8 cellular contexts compared by ENCODE assay signal in genomic region chr20:13784893-13785715, GRCh38. TPM values are rescaled to one million over a fixed set of nuclear protein-coding genes. Genes with fewer than 3 reads are reported as not detected.
DNase-seq lines count a peak whose midpoint lies in the region; ATAC-seq, FAIRE-seq and TF ChIP-seq lines count a peak whose summit lies in the region.

Gene ESF1, minus strand, starts transcription at chr20:13784919. Its CDS starts 1,779 bp downstream, at chr20:13783140.
A gene with protein sequence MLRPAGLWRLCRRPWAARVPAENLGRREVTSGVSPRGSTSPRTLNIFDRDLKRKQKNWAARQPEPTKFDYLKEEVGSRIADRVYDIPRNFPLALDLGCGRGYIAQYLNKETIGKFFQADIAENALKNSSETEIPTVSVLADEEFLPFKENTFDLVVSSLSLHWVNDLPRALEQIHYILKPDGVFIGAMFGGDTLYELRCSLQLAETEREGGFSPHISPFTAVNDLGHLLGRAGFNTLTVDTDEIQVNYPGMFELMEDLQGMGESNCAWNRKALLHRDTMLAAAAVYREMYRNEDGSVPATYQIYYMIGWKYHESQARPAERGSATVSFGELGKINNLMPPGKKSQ (plus strand): TSS chr20:13785028. CDS start chr20:13785069, 41 bp downstream.

- ATAC-seq in natural killer cell treated with Interleukin-12 subunit alpha and Interleukin-12 subunit beta and Interleukin-15 and Interleukin-18, amount 100 ng/mL, for 72 hours: peak; percentile 99
- peak; percentile 98 for ATAC-seq in stimulated activated naive CD8-positive, alpha-beta T cell treated with anti-CD3 and anti-CD28 coated beads, Interleukin-15, Interleukin-2, amounts not matched to agents 100 U/mL and 50 U/mL, for 24 hours

- no peaks in the 10 kb centered on the region for H3K9me3 ChIP-seq in Loucy (ENCODE audit: insufficient read depth, low read depth, low read length)

- peak; percentile 83 for FAIRE-seq in H54 (lab: Jason Lieb, UNC)

- H3K27ac Mint-ChIP-seq in natural killer cell treated with Interleukin-12 subunit alpha and Interleukin-12 subunit beta and Interleukin-15 and Interleukin-18, amount 100 ng/mL, for 72 hours: peak within 1 kb of the TSS; percentile 89 to 96

- H3K4me2 ChIP-seq in Loucy (ENCODE audit: low read depth, low read length, poor library complexity, severe bottlenecking): peak within 1 kb of the TSS; percentile 98

- TF ChIP-seq POLR2A in H54 (IDR thresholded peaks at IDR 0.05; ENCODE audit: low read depth, low read length) (peak; percentile 87), Raji (IDR thresholded peaks at IDR 0.05; ENCODE audit: insufficient read depth, low read depth, low read length) (peak; percentile 90)

- H3K4me3 ChIP-seq in Loucy (ENCODE audit: low read length, poor library complexity, severe bottlenecking) (peak within 1 kb of the TSS; percentile 90), fibroblast of pulmonary artery (replicated peaks; ENCODE audit: low read depth, low read length) (peak within 1 kb of the TSS; percentile 83)

- DNase-seq in EL (peak; percentile 96), H54 (ENCODE audit: insufficient read length, low spot score) (peak; percentile 71), fibroblast of pulmonary artery (ENCODE audit: low read depth) (peak; percentile 98)
- peak; percentile 89 for DNase-seq in activated T-helper 9 cell treated with anti-CD3 and anti-CD28 coated beads, Interleukin-2, amount 50 U/mL, for 16 hours (ENCODE audit: low read depth)
- peak; percentile 95 for DNase-seq in natural killer cell treated with Interleukin-12 subunit alpha and Interleukin-12 subunit beta and Interleukin-15 and Interleukin-18, amount 100 ng/mL, for 72 hours (ENCODE audit: low spot score)
- peak; percentile 92 for DNase-seq in stimulated activated naive CD8-positive, alpha-beta T cell treated with anti-CD3 and anti-CD28 coated beads, Interleukin-15, Interleukin-2, amounts not matched to agents 100 U/mL and 50 U/mL, for 24 hours

- H3K4me3 Mint-ChIP-seq in natural killer cell treated with Interleukin-12 subunit alpha and Interleukin-12 subunit beta and Interleukin-15 and Interleukin-18, amount 100 ng/mL, for 72 hours: peak within 1 kb of the TSS; percentile 94

- H3K36me3 ChIP-seq in Loucy (ENCODE audit: insufficient read depth, low read length): peaks cover 7% of the 10 kb centered on the region; the same call in 1 of the 2 replicates

- peaks cover 28 to 38% of the 10 kb centered on the region in 2 donors for H3K4me1 Mint-ChIP-seq in natural killer cell treated with Interleukin-12 subunit alpha and Interleukin-12 subunit beta and Interleukin-15 and Interleukin-18, amount 100 ng/mL, for 72 hours (ENCODE audit: low read depth in 2 of 2)

- H3K4me1 ChIP-seq in Loucy (ENCODE audit: insufficient read depth, low read length, poor library complexity, severe bottlenecking): peaks cover 41% of the 10 kb centered on the region

- H2AFZ ChIP-seq in Loucy (ENCODE audit: low read length): peak within 1 kb of the TSS; percentile 82

- TF ChIP-seq CTCF in Loucy (conservative IDR thresholded peaks at IDR 0.05; ENCODE audit: low read length) (no peak), fibroblast of pulmonary artery (IDR thresholded peaks at IDR 0.05; ENCODE audit: low read length, missing control alignments) (no peak)

- peaks cover 19% of the 10 kb centered on the region for H3K36me3 Mint-ChIP-seq in natural killer cell treated with Interleukin-12 subunit alpha and Interleukin-12 subunit beta and Interleukin-15 and Interleukin-18, amount 100 ng/mL, for 72 hours

- H3K9ac ChIP-seq in Loucy (ENCODE audit: low read depth, low read length, poor library complexity, severe bottlenecking): peak within 1 kb of the TSS; percentile 87

- no peaks in the 10 kb centered on the region for H3K9me3 Mint-ChIP-seq in natural killer cell treated with Interleukin-12 subunit alpha and Interleukin-12 subunit beta and Interleukin-15 and Interleukin-18, amount 100 ng/mL, for 72 hours

- H3K27me3 Mint-ChIP-seq in natural killer cell treated with Interleukin-12 subunit alpha and Interleukin-12 subunit beta and Interleukin-15 and Interleukin-18, amount 100 ng/mL, for 72 hours: no peaks in the 10 kb centered on the region

- peaks cover 40% of the 10 kb centered on the region for H4K20me1 ChIP-seq in Loucy (ENCODE audit: insufficient read depth, low read length, poor library complexity, severe bottlenecking)

- H3K27me3 ChIP-seq in Loucy (ENCODE audit: insufficient read depth, low read length, poor library complexity, severe bottlenecking): no peaks in the 10 kb centered on the region

- peaks cover 70% of the 10 kb centered on the region for H3K79me2 ChIP-seq in Loucy (ENCODE audit: insufficient read depth, low read length)

- no peaks in the 10 kb centered on the region for H3K9me2 ChIP-seq in Loucy (replicated peaks; ENCODE audit: low read depth, low read length)

- H3F3A ChIP-seq in Loucy (ENCODE audit: low read depth): no peaks in the 10 kb centered on the region

RNA-seq across cellular contexts. Expression of gene ESF1, which starts in this region (rescaled TPM):
- 10 to 100 TPM; 18.2 to 31.7 TPM for total RNA-seq in natural killer cell treated with Interleukin-12 subunit alpha and Interleukin-12 subunit beta and Interleukin-15 and Interleukin-18, amount 100 ng/mL, for 72 hours

RNA-seq across cellular contexts. Expression of the second gene that starts in this region (rescaled TPM):
- 10 to 100 TPM; 26.9 to 44.6 TPM for total RNA-seq in natural killer cell treated with Interleukin-12 subunit alpha and Interleukin-12 subunit beta and Interleukin-15 and Interleukin-18, amount 100 ng/mL, for 72 hours

Comparison
In these comparisons a context has a peak if more than half of its experiments do, and no peak if none do; other contexts are left out.
1. Peak in every context shown above with its lines: DNase-seq, ATAC-seq and H3K4me3 ChIP-seq.